ENCODE assay signal across 7 cellular contexts in genomic region chr12:79295572-79295971, GRCh38.
"Had no signal": no experiment of that assay in that cellular context is flagged by ENCODE, and none has a peak within 500 bp of the region (broad histone marks: within the 10 kb centered on the region; RNA-seq: fewer than 3 reads in every experiment).

No MANE protein-coding gene starts in this region.

- H3K4me2 ChIP-seq: GM23338 had no signal

- DNase-seq: H9, HCEC 1CT had no signal

- H3K4me3 Mint-ChIP-seq: GM23338, H9 had no signal

- H3K9me3 Mint-ChIP-seq: GM23338, H9 had no signal

- H3K27ac Mint-ChIP-seq: H9 had no signal

- FAIRE-seq: H1, H54, HTR-8/SVneo, K562 had no signal

- H2AFZ ChIP-seq: GM23338 had no signal

- ATAC-seq: GM23338, K562 had no signal

- H3K4me3 ChIP-seq: GM23338, K562 had no signal
